ENCODE assay signal across 7 cellular contexts in genomic region chr17:4940625-4941021, GRCh38. TPM values are rescaled to one million over a fixed set of nuclear protein-coding genes. Genes with fewer than 3 reads are reported as not detected.
A peak's percentile ranks its signal among the peaks of the same experiment; 100 is the strongest.
DNase-seq lines count a peak whose midpoint lies in the region; ATAC-seq and TF ChIP-seq lines count a peak whose summit lies in the region.

No MANE protein-coding gene starts in this region.

- peaks cover 43 to 75% (median 69%) of the 10 kb centered on the region in 4 donors for H3K4me1 ChIP-seq in esophagus muscularis mucosa

- peak overlapping the region; percentile 93 to 98 (median 96) for H3K4me3 Mint-ChIP-seq in IgD-negative memory B cell
- H3K4me3 Mint-ChIP-seq in activated CD8-positive, alpha-beta T cell treated with anti-CD3 and anti-CD28 coated beads, Interleukin-2, amount 10 ng/mL, durations not matched to agents 7 days and 5 days, result peak overlapping the region; percentile 97
- peak overlapping the region; percentile 85 for H3K4me3 Mint-ChIP-seq in progenitor cell of endocrine pancreas (ENCODE audit: low read depth)

- no peaks in the 10 kb centered on the region for H3K9me3 ChIP-seq in esophagus muscularis mucosa

- H3K4me3 ChIP-seq in esophagus muscularis mucosa, result peak overlapping the region; percentile 77 to 87 (median 78)

- POLR2A ChIA-PET in activated CD8-positive, alpha-beta T cell treated with anti-CD3 and anti-CD28 coated beads, Interleukin-2, amount 10 ng/mL, durations not matched to agents 7 days and 5 days (lab: Charles Lee), result interaction anchor here (0.5 to 5.8 kb wide), 17 partner anchors 10 to 231 kb away, joined by 3 to 101 read pairs (median 6); partner anchors contain the start of genes ARRB2, C17orf107, CAMTA2 and ENO3

- no peak for ATAC-seq in activated CD8-positive, alpha-beta T cell treated with anti-CD3 and anti-CD28 coated beads, Interleukin-2, amount 10 ng/mL, durations not matched to agents 7 days and 5 days
- ATAC-seq in GM21528 (IDR thresholded peaks at IDR 0.05; ENCODE audit: low FRiP score, unreplicated experiment), result no peak
- no peak for ATAC-seq in GM18505 (IDR thresholded peaks at IDR 0.05; ENCODE audit: unreplicated experiment)

- H3K9me3 Mint-ChIP-seq in IgD-negative memory B cell (no peaks in the 10 kb centered on the region), progenitor cell of endocrine pancreas (ENCODE audit: low read depth) (no peaks in the 10 kb centered on the region)
- no peaks in the 10 kb centered on the region for H3K9me3 Mint-ChIP-seq in activated CD8-positive, alpha-beta T cell treated with anti-CD3 and anti-CD28 coated beads, Interleukin-2, amount 10 ng/mL, durations not matched to agents 7 days and 5 days (ENCODE audit: insufficient read depth)

- TF ChIP-seq EP300 in esophagus muscularis mucosa (IDR thresholded peaks at IDR 0.05), result no peak

- H3K4me1 Mint-ChIP-seq in IgD-negative memory B cell (peaks cover 33 to 57% (median 40%) of the 10 kb centered on the region in 3 donors), progenitor cell of endocrine pancreas (ENCODE audit: low read depth) (peaks cover 26% of the 10 kb centered on the region)
- peaks cover 73% of the 10 kb centered on the region for H3K4me1 Mint-ChIP-seq in activated CD8-positive, alpha-beta T cell treated with anti-CD3 and anti-CD28 coated beads, Interleukin-2, amount 10 ng/mL, durations not matched to agents 7 days and 5 days (ENCODE audit: low read depth)

- no peaks in the 10 kb centered on the region for H3K27me3 Mint-ChIP-seq in IgD-negative memory B cell
- H3K27me3 Mint-ChIP-seq in activated CD8-positive, alpha-beta T cell treated with anti-CD3 and anti-CD28 coated beads, Interleukin-2, amount 10 ng/mL, durations not matched to agents 7 days and 5 days (ENCODE audit: low read depth), result no peaks in the 10 kb centered on the region
- H3K27me3 Mint-ChIP-seq in progenitor cell of endocrine pancreas, result no peaks in the 10 kb centered on the region

- peaks cover 30 to 68% (median 61%) of the 10 kb centered on the region in 4 donors for H3K36me3 ChIP-seq in esophagus muscularis mucosa

- no peaks in the 10 kb centered on the region for H3K27me3 ChIP-seq in esophagus muscularis mucosa

- H3K27ac ChIP-seq in esophagus muscularis mucosa (replicated peaks in 1 of 4), result peak overlapping the region; percentile 91 to 97 (median 94)

- H3K36me3 Mint-ChIP-seq in IgD-negative memory B cell (peaks cover 5% of the 10 kb centered on the region), progenitor cell of endocrine pancreas (ENCODE audit: insufficient read depth) (peaks cover 11% of the 10 kb centered on the region)
- H3K36me3 Mint-ChIP-seq in activated CD8-positive, alpha-beta T cell treated with anti-CD3 and anti-CD28 coated beads, Interleukin-2, amount 10 ng/mL, durations not matched to agents 7 days and 5 days (ENCODE audit: low read depth), result peaks cover 88% of the 10 kb centered on the region

- TF ChIP-seq POLR2A in esophagus muscularis mucosa (IDR thresholded peaks at IDR 0.05; ENCODE audit: low read depth), result no peak
- no peak for TF ChIP-seq POLR2A in GM18505 (IDR thresholded peaks at IDR 0.05; ENCODE audit: borderline replicate concordance, extremely low read depth, insufficient read depth, insufficient read length)

- peak; percentile 75 for DNase-seq in activated CD8-positive, alpha-beta T cell treated with anti-CD3 and anti-CD28 coated beads, Interleukin-2, amount 10 ng/mL, durations not matched to agents 7 days and 5 days
- no peak for DNase-seq in esophagus muscularis mucosa (ENCODE audit: extremely low spot score)
- DNase-seq in progenitor cell of endocrine pancreas (ENCODE audit: low spot score, unreplicated experiment), result no peak
- no peak for DNase-seq in NCI-H524 treated with DMSO at 0.1 percent for 48 hours (lab: John Stamatoyannopoulos, UW)

- intact Hi-C loops in esophagus muscularis mucosa (cut with DNase I), result no loop called here

- TF ChIP-seq CTCF in esophagus muscularis mucosa (IDR thresholded peaks at IDR 0.05) (no peak), progenitor cell of endocrine pancreas (IDR thresholded peaks at IDR 0.05; ENCODE audit: unreplicated experiment) (no peak)

- CTCF ChIA-PET in activated CD8-positive, alpha-beta T cell treated with anti-CD3 and anti-CD28 coated beads, Interleukin-2, amount 10 ng/mL, durations not matched to agents 7 days and 5 days (lab: Charles Lee), result interaction anchor here (1.0 to 3.4 kb wide), 10 partner anchors 11 to 374 kb away, joined by 4 to 26 read pairs (median 7); partner anchors contain the start of genes CAMTA2, CHRNE, ENO3 and SPAG7

- WGBS in esophagus muscularis mucosa, result 0% methylated on average over 21 of the region's 21 CpGs

- H3K27ac Mint-ChIP-seq in IgD-negative memory B cell (peak overlapping the region; percentile 86 to 98 (median 95)), progenitor cell of endocrine pancreas (peak overlapping the region; percentile 99)
- peak overlapping the region; percentile 88 for H3K27ac Mint-ChIP-seq in activated CD8-positive, alpha-beta T cell treated with anti-CD3 and anti-CD28 coated beads, Interleukin-2, amount 10 ng/mL, durations not matched to agents 7 days and 5 days

RNA-seq across cellular contexts. Expression of gene RNF167, which starts 0.6 kb away (rescaled TPM):
- polyA plus RNA-seq in IgD-negative memory B cell, result 27.3 TPM
- 100 to 1,000 TPM; 239 to 245 TPM for total RNA-seq in activated CD8-positive, alpha-beta T cell treated with anti-CD3 and anti-CD28 coated beads, Interleukin-2, amount 10 ng/mL, durations not matched to agents 7 days and 5 days
- total RNA-seq in esophagus muscularis mucosa (10 to 100 TPM; 59.8 to 96.3 (median 69.5) TPM), progenitor cell of endocrine pancreas (97.4 and 106 TPM in 2 replicates)

RNA-seq across cellular contexts. Expression of gene SLC25A11, which starts 0.8 kb away (rescaled TPM):
- 70.9 TPM for polyA plus RNA-seq in IgD-negative memory B cell
- 10 to 100 TPM; 78.5 to 86.4 TPM for total RNA-seq in activated CD8-positive, alpha-beta T cell treated with anti-CD3 and anti-CD28 coated beads, Interleukin-2, amount 10 ng/mL, durations not matched to agents 7 days and 5 days
- total RNA-seq in esophagus muscularis mucosa (10 to 100 TPM; 38.8 to 73.4 (median 55.5) TPM), progenitor cell of endocrine pancreas (46.8 and 47.4 TPM in 2 replicates)

RNA-seq across cellular contexts. Expression of gene PFN1, which starts 7.7 kb away (rescaled TPM):
- polyA plus RNA-seq in IgD-negative memory B cell, result 1,903 TPM
- total RNA-seq in activated CD8-positive, alpha-beta T cell treated with anti-CD3 and anti-CD28 coated beads, Interleukin-2, amount 10 ng/mL, durations not matched to agents 7 days and 5 days, result 1,000 to 10,000 TPM; 2,493 to 2,581 TPM
- total RNA-seq in esophagus muscularis mucosa, result 1,000 to 10,000 TPM; 1,019 to 1,635 (median 1,341) TPM
- total RNA-seq in progenitor cell of endocrine pancreas, result 372 and 404 TPM in 2 replicates

RNA-seq across cellular contexts. Expression of gene GP1BA, which starts 8.5 kb away (rescaled TPM):
- polyA plus RNA-seq in IgD-negative memory B cell, result 0.26 TPM
- total RNA-seq in activated CD8-positive, alpha-beta T cell treated with anti-CD3 and anti-CD28 coated beads, Interleukin-2, amount 10 ng/mL, durations not matched to agents 7 days and 5 days, result not detected
- under 1 TPM in 1 of 4 donors, not detected in 3; 0.33 TPM for total RNA-seq in esophagus muscularis mucosa
- total RNA-seq in progenitor cell of endocrine pancreas, result not detected in 2 replicates

RNA-seq across cellular contexts. Expression of gene ENO3, which starts 10.3 kb away (rescaled TPM):
- polyA plus RNA-seq in IgD-negative memory B cell, result 3.1 TPM
- total RNA-seq in activated CD8-positive, alpha-beta T cell treated with anti-CD3 and anti-CD28 coated beads, Interleukin-2, amount 10 ng/mL, durations not matched to agents 7 days and 5 days, result 10 to 100 TPM; 26.6 to 34.3 TPM
- total RNA-seq in esophagus muscularis mucosa (1 to 10 TPM; 1.2 to 7.2 (median 2.1) TPM), progenitor cell of endocrine pancreas (23.4 and 25.8 TPM in 2 replicates)
